In genomic region chr3:45994661-45995369, GRCh38 we compare ENCODE assay signal across 8 cellular contexts. TPM values are rescaled to one million over a fixed set of nuclear protein-coding genes. Genes with fewer than 3 reads are reported as not detected.
DNase-seq lines count a peak whose midpoint lies in the region; ATAC-seq, FAIRE-seq and TF ChIP-seq lines count a peak whose summit lies in the region.

No MANE protein-coding gene starts in this region.

- H2BK20ac ChIP-seq in H1 (ENCODE audit: low read length) = no peak overlapping the region

- peaks cover 26% of the 10 kb centered on the region for H3K36me3 Mint-ChIP-seq in activated CD4-positive, alpha-beta T cell treated with anti-CD3 and anti-CD28 coated beads, Interleukin-2, amount 10 ng/mL, durations not matched to agents 24 days and 14 days (ENCODE audit: low read depth)

- no peak overlapping the region for H3K4ac ChIP-seq in H1 (replicated peaks; ENCODE audit: insufficient read length, low read depth, low read length)

- no peaks in the 10 kb centered on the region for H3K27me3 ChIP-seq in BLaER1
- H3K27me3 ChIP-seq in H1 (replicated peaks in 1 of 4; ENCODE audit: control insufficient read depth in 3 of 4, extremely low read depth in 1 of 4, insufficient read depth in 3 of 4, low read length in 3 of 4) = peaks cover 0 to 7% (median 4%) of the 10 kb centered on the region in 4 experiments; a peak in 2 of 7 replicates
- no peaks in the 10 kb centered on the region for H3K27me3 ChIP-seq in mucosa of stomach (ENCODE audit: control insufficient read depth, insufficient read depth, low read length)
- H3K27me3 ChIP-seq in suprapubic skin = no peaks in the 10 kb centered on the region

- TF ChIP-seq RAD21 in H1 (IDR thresholded peaks at IDR 0.05 in 1 of 2, conservative IDR thresholded peaks at IDR 0.05 in 1 of 2; ENCODE audit: low read depth in 2 of 2, low read length in 2 of 2) = no peak

- H3K9me3 Mint-ChIP-seq in activated CD4-positive, alpha-beta T cell treated with anti-CD3 and anti-CD28 coated beads, Interleukin-2, amount 10 ng/mL, durations not matched to agents 24 days and 14 days = peaks cover 10% of the 10 kb centered on the region

- no peak overlapping the region for H3K56ac ChIP-seq in H1 (replicated peaks; ENCODE audit: insufficient read length, low read depth, low read length)

- no peaks in the 10 kb centered on the region for H3K9me3 ChIP-seq in BLaER1
- no peaks in the 10 kb centered on the region for H3K9me3 ChIP-seq in H1 (ENCODE audit: insufficient read depth in 2 of 2, low read depth in 1 of 2, low read length in 1 of 2)
- H3K9me3 ChIP-seq in mucosa of stomach (ENCODE audit: control insufficient read depth, low read length) = no peaks in the 10 kb centered on the region
- no peaks in the 10 kb centered on the region for H3K9me3 ChIP-seq in suprapubic skin

- peaks cover 8% of the 10 kb centered on the region; the same call in 1 of the 2 replicates for H3K36me3 ChIP-seq in BLaER1
- no peaks in the 10 kb centered on the region for H3K36me3 ChIP-seq in H1 (ENCODE audit: control insufficient read depth in 2 of 4, insufficient read depth in 4 of 4, low read length in 3 of 4)
- no peaks in the 10 kb centered on the region for H3K36me3 ChIP-seq in mucosa of stomach (ENCODE audit: control insufficient read depth, insufficient read depth, low read length)
- H3K36me3 ChIP-seq in suprapubic skin = no peaks in the 10 kb centered on the region

- H2BK15ac ChIP-seq in H1 (ENCODE audit: low read length) = no peak overlapping the region

- H4K8ac ChIP-seq in H1 (ENCODE audit: extremely low read depth, insufficient read depth, low read length) = peak overlapping the region; percentile 35

- H3K27ac ChIP-seq in BLaER1 = peak overlapping the region; percentile 95
- 0 out of 2 replicates have a peak overlapping the region, but pooled peaks have one; percentile 12 for H3K27ac ChIP-seq in H1 (ENCODE audit: low read depth, low read length)
- peak overlapping the region; percentile 88 for H3K27ac ChIP-seq in suprapubic skin

- H2BK120ac ChIP-seq in H1 (replicated peaks; ENCODE audit: low read depth, low read length) = no peak overlapping the region

- H3K4me2 ChIP-seq in BLaER1 (peak overlapping the region; percentile 90), H1 (ENCODE audit: insufficient read depth in 1 of 2, low read depth in 2 of 2, low read length in 2 of 2) (peak overlapping the region; percentile 78 to 79)

- H3K9ac ChIP-seq in BLaER1 (peak overlapping the region; percentile 94), H1 (replicated peaks in 1 of 4; ENCODE audit: extremely low read depth in 1 of 4, low read depth in 3 of 4, low read length in 3 of 4) (peak overlapping the region in 3 of 4 experiments; percentile 69 to 75 (median 71); a peak in 6 of 7 replicates), mucosa of stomach (ENCODE audit: low read length) (peak overlapping the region; percentile 94)

- H3K4me3 ChIP-seq in BLaER1 (peak overlapping the region; percentile 96), H1 (ENCODE audit: extremely low read depth in 1 of 4, insufficient read depth in 2 of 4, low read depth in 3 of 4, low read length in 4 of 4) (peak overlapping the region; percentile 75 to 98 (median 84)), mucosa of stomach (ENCODE audit: low read length) (peak overlapping the region; percentile 48), suprapubic skin (peak overlapping the region; percentile 91)

- TF ChIP-seq CTCF in H1 (IDR thresholded peaks at IDR 0.05; ENCODE audit: control extremely low read depth in 1 of 3, insufficient read depth in 1 of 3, low read depth in 1 of 3, low read length in 3 of 3) (no peak), suprapubic skin (IDR thresholded peaks at IDR 0.05) (no peak)

- H4K5ac ChIP-seq in H1 (ENCODE audit: insufficient read length, low read depth, low read length) = no peak overlapping the region

- intact Hi-C loops in activated CD4-positive, alpha-beta T cell treated with anti-CD3 and anti-CD28 coated beads, Interleukin-2, amount 10 ng/mL, durations not matched to agents 24 days and 14 days (cut with micrococcal nuclease) = loop anchor here (1.0 to 2.0 kb wide), 3 partner anchors 24 to 70 kb away; partner anchors contain the start of gene CXCR6

- H3K4me1 Mint-ChIP-seq in activated CD4-positive, alpha-beta T cell treated with anti-CD3 and anti-CD28 coated beads, Interleukin-2, amount 10 ng/mL, durations not matched to agents 24 days and 14 days = peaks cover 57% of the 10 kb centered on the region

- H2AFZ ChIP-seq in H1 (ENCODE audit: low read length) = peak overlapping the region; percentile 63; the same call in 1 of the 2 replicates

- H3K4me1 ChIP-seq in BLaER1 (peaks cover 42% of the 10 kb centered on the region), H1 (replicated peaks in 1 of 4; ENCODE audit: control insufficient read depth in 3 of 4, insufficient read depth in 4 of 4, low read length in 3 of 4) (peaks cover 5 to 15% (median 12%) of the 10 kb centered on the region in 4 experiments), mucosa of stomach (ENCODE audit: control insufficient read depth, insufficient read depth, low read length) (peaks cover 23% of the 10 kb centered on the region), suprapubic skin (peaks cover 50% of the 10 kb centered on the region)

- H3K14ac ChIP-seq in H1 (ENCODE audit: insufficient read length) = no peak overlapping the region

- CTCF ChIA-PET in H1 (lab: Charles Lee; ENCODE audit: partially characterized antibody) = interaction anchor here (0.6 to 1.3 kb wide), 2 partner anchors 15 to 229 kb away, joined by 3 read pairs; no protein-coding TSS in a partner anchor

- H3K27ac Mint-ChIP-seq in activated CD4-positive, alpha-beta T cell treated with anti-CD3 and anti-CD28 coated beads, Interleukin-2, amount 10 ng/mL, durations not matched to agents 24 days and 14 days = peak overlapping the region; percentile 96

- POLR2A ChIA-PET in H1 (lab: Charles Lee; ENCODE audit: partially characterized antibody) = interaction anchor here (0.6 to 1.4 kb wide), 4 partner anchors 8 to 553 kb away, joined by 3 to 4 read pairs (median 3); no protein-coding TSS in a partner anchor

- 15% methylated on average over 16 of the region's 20 CpGs; no CpG with 5 or more reads in 1 of the 2 experiments for WGBS in H1 (ENCODE audit: extremely low coverage in 1 of 2, insufficient coverage in 1 of 2, insufficient read length in 1 of 2, insufficient replicate concordance in 2 of 2, low coverage in 1 of 2, low lambda C conversion rate in 2 of 2, missing lambda C conversion rate in 1 of 2), 2 experiments
- WGBS in suprapubic skin = 7% methylated on average over 20 of the region's 20 CpGs

- peaks cover 0 to 35% of the 10 kb centered on the region in 2 experiments; a peak in 2 of 4 replicates for H3K79me2 ChIP-seq in H1 (ENCODE audit: control insufficient read depth in 1 of 2, insufficient read depth in 2 of 2, low read length in 2 of 2)

- peak overlapping the region; percentile 51 for H3K18ac ChIP-seq in H1 (ENCODE audit: extremely low read depth, low read length)

- H3K23me2 ChIP-seq in H1 (ENCODE audit: low read depth, low read length) = peaks cover 2% of the 10 kb centered on the region; the same call in 1 of the 2 replicates

- H3K27me3 Mint-ChIP-seq in activated CD4-positive, alpha-beta T cell treated with anti-CD3 and anti-CD28 coated beads, Interleukin-2, amount 10 ng/mL, durations not matched to agents 24 days and 14 days = peaks cover 16% of the 10 kb centered on the region

- H4K20me1 ChIP-seq in BLaER1 (peaks cover 32% of the 10 kb centered on the region), H1 (replicated peaks in 1 of 2; ENCODE audit: control insufficient read depth in 1 of 2, insufficient read depth in 2 of 2, low read length in 2 of 2) (no peaks in the 10 kb centered on the region)

- peak overlapping the region; percentile 89 for H3K4me3 Mint-ChIP-seq in activated CD4-positive, alpha-beta T cell treated with anti-CD3 and anti-CD28 coated beads, Interleukin-2, amount 10 ng/mL, durations not matched to agents 24 days and 14 days

- no peak overlapping the region for H3K23ac ChIP-seq in H1 (ENCODE audit: insufficient read length)

- H2BK5ac ChIP-seq in H1 (ENCODE audit: low read depth, low read length) = no peak overlapping the region

- H2BK12ac ChIP-seq in H1 (ENCODE audit: low read depth, low read length) = peak overlapping the region; percentile 43; the same call in 1 of the 2 replicates

- H3K79me1 ChIP-seq in H1 (ENCODE audit: low read depth, low read length) = peaks cover 8% of the 10 kb centered on the region; the same call in 1 of the 2 replicates

- ATAC-seq in GM19351 (IDR thresholded peaks at IDR 0.05; ENCODE audit: unreplicated experiment) = peak; percentile 28

- no peak for TF ChIP-seq EP300 in H1 (IDR thresholded peaks at IDR 0.05; ENCODE audit: borderline replicate concordance in 1 of 2, low read depth in 2 of 2, low read length in 2 of 2)
- no peak for TF ChIP-seq EP300 in suprapubic skin (IDR thresholded peaks at IDR 0.05)

- no peak overlapping the region for H4K91ac ChIP-seq in H1 (replicated peaks; ENCODE audit: insufficient read length, low read length)

- no peak overlapping the region for H2AK5ac ChIP-seq in H1 (ENCODE audit: low read depth, low read length)

- TF ChIP-seq POLR2A in H1 (IDR thresholded peaks at IDR 0.05; ENCODE audit: control extremely low read depth in 1 of 2, low read depth in 2 of 2, low read length in 2 of 2) = no peak
- no peak for TF ChIP-seq POLR2A in suprapubic skin (IDR thresholded peaks at IDR 0.05)

- no peak for FAIRE-seq in H1 (lab: Jason Lieb, UNC)

- peak; percentile 37 for DNase-seq in HuH-7 (ENCODE audit: low spot score)
- peak; percentile 82 for DNase-seq in activated CD4-positive, alpha-beta T cell treated with anti-CD3 and anti-CD28 coated beads, Interleukin-2, amount 10 ng/mL, durations not matched to agents 24 days and 14 days
- DNase-seq in H1 (ENCODE audit: low read depth in 1 of 2, low spot score in 2 of 2) = peak in 1 of 2 experiments; percentile 47
- no peak for DNase-seq in suprapubic skin (ENCODE audit: low spot score in 2 of 2)
- no peak for DNase-seq in hepatic stellate cell (ENCODE audit: low spot score)

RNA-seq across cellular contexts. Expression of gene FYCO1, which starts 0.8 kb away (rescaled TPM):
- 16.5 and 16.8 TPM in 2 replicates for total RNA-seq in activated CD4-positive, alpha-beta T cell treated with anti-CD3 and anti-CD28 coated beads, Interleukin-2, amount 10 ng/mL, durations not matched to agents 24 days and 14 days
- 9.3 and 10.8 TPM in 2 replicates for total RNA-seq in H1 (2021; fragmentation: NEBNext Ultra II Directional; extraction: Animal tissue kit (Norgen Biotek cat#: 25700))
- polyA plus RNA-seq in H1 (2011; rRNA removed) = 4.8 and 6.7 TPM in 2 replicates
- 5.4 TPM for polyA plus RNA-seq in H1 (2011; cell fraction: cytosol; rRNA removed)
- 16.2 TPM for polyA plus RNA-seq in H1 (2011; cell fraction: nucleus; rRNA removed)
- 5.2 to 6.1 TPM (median 5.7 TPM) in 4 replicates for polyA plus RNA-seq in H1 (2012, experiment 1 of 2)
- 1.4 TPM for polyA plus RNA-seq in H1 (2012, experiment 2 of 2)
- 5.1 TPM for polyA plus RNA-seq in H1 (2013, experiment 1 of 2)
- 6.2 TPM for polyA plus RNA-seq in H1 (2013, experiment 2 of 2)
- 18.5 and 27.0 TPM in 2 replicates for polyA minus RNA-seq in H1 (2011; rRNA and poly(A)+ RNA removed)
- polyA minus RNA-seq in H1 (2011; cell fraction: cytosol; rRNA and poly(A)+ RNA removed) = 7.9 TPM
- polyA minus RNA-seq in H1 (2011; cell fraction: nucleus; rRNA and poly(A)+ RNA removed) = 22.1 TPM
- total RNA-seq in suprapubic skin = 10 to 100 TPM; 45.3 to 64.5 (median 53.7) TPM

RNA-seq across cellular contexts. Expression of gene XCR1, which starts 32.5 kb away (rescaled TPM):
- total RNA-seq in activated CD4-positive, alpha-beta T cell treated with anti-CD3 and anti-CD28 coated beads, Interleukin-2, amount 10 ng/mL, durations not matched to agents 24 days and 14 days = 0.05 TPM in 1 of 2 replicates, not detected in the other
- not detected in 2 replicates for total RNA-seq in H1 (2021; fragmentation: NEBNext Ultra II Directional; extraction: Animal tissue kit (Norgen Biotek cat#: 25700))
- polyA plus RNA-seq in H1 (2011; rRNA removed) = 0.19 and 0.53 TPM in 2 replicates
- polyA plus RNA-seq in H1 (2011; cell fraction: cytosol; rRNA removed) = 0.08 TPM
- 0.66 TPM for polyA plus RNA-seq in H1 (2011; cell fraction: nucleus; rRNA removed)
- 0.11 to 0.33 TPM (median 0.17 TPM) in 4 replicates for polyA plus RNA-seq in H1 (2012, experiment 1 of 2)
- polyA plus RNA-seq in H1 (2012, experiment 2 of 2) = 0.10 TPM
- polyA plus RNA-seq in H1 (2013, experiment 1 of 2) = 0.08 TPM
- polyA plus RNA-seq in H1 (2013, experiment 2 of 2) = 0.09 TPM
- 0.16 and 0.22 TPM in 2 replicates for polyA minus RNA-seq in H1 (2011; rRNA and poly(A)+ RNA removed)
- not detected for polyA minus RNA-seq in H1 (2011; cell fraction: cytosol; rRNA and poly(A)+ RNA removed)
- polyA minus RNA-seq in H1 (2011; cell fraction: nucleus; rRNA and poly(A)+ RNA removed) = not detected
- 1 to 10 TPM in 2 of 4 donors, under 1 TPM in 1, not detected in 1; 0.93 to 7.2 (median 1.9) TPM for total RNA-seq in suprapubic skin

RNA-seq across cellular contexts. Expression of gene CXCR6, which starts 51.6 kb away (rescaled TPM):
- total RNA-seq in activated CD4-positive, alpha-beta T cell treated with anti-CD3 and anti-CD28 coated beads, Interleukin-2, amount 10 ng/mL, durations not matched to agents 24 days and 14 days = 15.2 TPM in 2 replicates
- total RNA-seq in H1 (2021; fragmentation: NEBNext Ultra II Directional; extraction: Animal tissue kit (Norgen Biotek cat#: 25700)) = not detected in 2 replicates
- not detected in 2 replicates for polyA plus RNA-seq in H1 (2011; rRNA removed)
- polyA plus RNA-seq in H1 (2011; cell fraction: cytosol; rRNA removed) = not detected
- polyA plus RNA-seq in H1 (2011; cell fraction: nucleus; rRNA removed) = not detected
- 0.10 to 0.25 TPM (median 0.16 TPM) in 4 replicates for polyA plus RNA-seq in H1 (2012, experiment 1 of 2)
- not detected for polyA plus RNA-seq in H1 (2012, experiment 2 of 2)
- not detected for polyA plus RNA-seq in H1 (2013, experiment 1 of 2)
- not detected for polyA plus RNA-seq in H1 (2013, experiment 2 of 2)
- polyA minus RNA-seq in H1 (2011; rRNA and poly(A)+ RNA removed) = not detected in 2 replicates
- not detected for polyA minus RNA-seq in H1 (2011; cell fraction: cytosol; rRNA and poly(A)+ RNA removed)
- polyA minus RNA-seq in H1 (2011; cell fraction: nucleus; rRNA and poly(A)+ RNA removed) = not detected
- total RNA-seq in suprapubic skin = under 1 TPM in 2 of 4 donors, not detected in 2; 0.23 to 0.59 TPM

Comparison
In these comparisons a context has a peak if more than half of its experiments do, and no peak if none do; other contexts are left out.
1. H3K27ac ChIP-seq: peak in every context shown above with its lines; median percentile 95 in BLaER1; 88 in suprapubic skin; 12 in H1.
2. DNase-seq: peak in HuH-7 (single experiment) and activated CD4-positive, alpha-beta T cell treated with anti-CD3 and anti-CD28 coated beads, Interleukin-2, amount 10 ng/mL, durations not matched to agents 24 days and 14 days (single experiment); none in suprapubic skin (0 of 2) and hepatic stellate cell (single experiment).
3. RNA of gene CXCR6, which starts 51.6 kb away (total RNA-seq): 15.2 TPM in activated CD4-positive, alpha-beta T cell treated with anti-CD3 and anti-CD28 coated beads, Interleukin-2, amount 10 ng/mL, durations not matched to agents 24 days and 14 days; 0.23 to 0.59 TPM in suprapubic skin and not detected in H1; every median in the first group is over 10 times any median in the second.
4. Peak in every context shown above with its lines, with median percentiles within 50 percentile points of each other: H3K4me3 ChIP-seq and H3K9ac ChIP-seq.